8 cellular contexts compared by ENCODE assay signal in the genomic region with DNA sequence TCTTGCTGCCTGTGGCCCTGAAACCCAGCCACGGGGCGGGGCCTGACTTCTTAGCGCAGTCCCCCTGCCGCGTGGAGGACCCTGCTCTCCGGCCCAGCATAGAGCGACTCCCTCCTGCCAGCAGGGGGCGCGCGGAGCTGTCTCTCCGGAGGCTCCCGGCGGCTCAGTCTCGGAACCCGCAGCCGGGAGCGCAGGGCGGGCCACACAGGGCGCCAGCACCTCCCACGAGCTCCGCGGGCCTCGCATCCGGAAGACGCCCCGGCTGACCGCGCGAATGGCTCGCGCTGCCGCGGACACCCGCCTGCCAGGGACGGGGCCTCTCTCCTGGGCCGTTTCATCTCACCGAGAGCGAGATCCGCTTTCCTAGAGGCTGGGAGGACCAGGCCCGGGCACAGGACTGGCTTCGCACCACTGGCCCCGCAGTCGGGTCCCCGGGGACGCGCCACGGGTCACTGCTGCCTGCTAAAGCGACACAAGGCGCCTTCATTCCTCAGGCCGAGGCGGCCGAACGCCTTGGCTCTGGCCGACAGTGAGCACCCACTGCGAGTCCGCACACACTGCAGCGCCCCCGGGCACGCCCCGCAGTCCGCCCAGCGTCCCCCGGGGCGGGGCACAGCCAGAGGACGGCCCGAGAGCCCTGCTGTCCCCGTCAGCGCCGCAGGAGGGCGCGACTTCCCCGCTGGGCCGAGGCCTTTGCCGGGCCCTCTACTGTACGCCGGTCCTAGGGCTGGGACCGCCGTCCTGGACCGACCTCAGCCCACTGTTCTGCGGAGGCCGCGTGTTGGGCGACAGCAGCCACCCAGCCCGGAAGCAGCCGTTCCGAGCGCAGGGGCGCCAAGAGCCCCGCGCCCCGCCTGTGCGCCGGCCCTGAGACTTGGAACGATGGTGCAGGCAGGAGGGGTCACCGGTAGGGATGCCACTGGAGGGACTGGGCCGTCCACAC. TPM values are rescaled to one million over a fixed set of nuclear protein-coding genes. Genes with fewer than 3 reads are reported as not detected.
DNase-seq lines count a peak whose midpoint lies in the region; ATAC-seq and TF ChIP-seq lines count a peak whose summit lies in the region.

No MANE protein-coding gene starts in this region.

- DNase-seq in AG20443 (ENCODE audit: low spot score), result peak; percentile 95
- peak; percentile 83 for DNase-seq in NCI-H226
- DNase-seq in activated CD4-positive, CD25-positive, alpha-beta regulatory T cell treated with anti-CD3 and anti-CD28 coated beads, Interleukin-2, amount 50 U/mL, for 72 hours, result peak; percentile 95
- peak; percentile 97 for DNase-seq in chondrocyte (ENCODE audit: low spot score)
- peak; percentile 78 to 95 for DNase-seq in left colon
- peak; percentile 88 to 96 (median 94) for DNase-seq in stimulated activated CD4-positive, alpha-beta T cell treated with anti-CD3 and anti-CD28 coated beads, Interleukin-1b, Interleukin-23, amount 100 ng/mL, for 24 hours (ENCODE audit: low read depth in 4 of 4, low spot score in 1 of 4)

- peak overlapping the region; percentile 54 for H3K27ac Mint-ChIP-seq in chondrocyte (ENCODE audit: unreplicated experiment)

- no peaks in the 10 kb centered on the region for H3K36me3 Mint-ChIP-seq in chondrocyte (ENCODE audit: low read depth)

- ATAC-seq in GM18873 (IDR thresholded peaks at IDR 0.05; ENCODE audit: low FRiP score, unreplicated experiment) (peak; percentile 77), HG03108 (IDR thresholded peaks at IDR 0.05; ENCODE audit: unreplicated experiment) (peak; percentile 93), left colon (peak; percentile 94)

- H3K27me3 Mint-ChIP-seq in chondrocyte (ENCODE audit: low read depth), result peaks cover 14% of the 10 kb centered on the region

- intact Hi-C loops in left colon (cut with DNase I, micrococcal nuclease), result loop anchor here in 1 of 2 donors (5.0 kb wide), 1 partner anchor 75 kb away; no protein-coding TSS in a partner anchor

- peak overlapping the region; percentile 69 for H3K4me3 Mint-ChIP-seq in chondrocyte (ENCODE audit: unreplicated experiment)

- peak; percentile 80 for TF ChIP-seq CTCF in chondrocyte (IDR thresholded peaks at IDR 0.05)

- peaks cover 8% of the 10 kb centered on the region for H3K4me1 Mint-ChIP-seq in chondrocyte (ENCODE audit: low read depth)

- H3K9me3 Mint-ChIP-seq in chondrocyte (ENCODE audit: low read depth), result no peaks in the 10 kb centered on the region

RNA-seq across cellular contexts. Expression of gene ARHGEF4, which starts 39.0 kb away (rescaled TPM):
- total RNA-seq in chondrocyte (6.3 to 12.3 TPM (median 10.6 TPM) in 3 replicates), left colon (1 to 10 TPM; 1.1 to 3.0 TPM)

RNA-seq across cellular contexts. Expression of gene AMER3, which starts 42.4 kb away (rescaled TPM):
- total RNA-seq in chondrocyte, result not detected in 3 replicates
- total RNA-seq in left colon, result under 1 TPM; 0.40 to 0.42 TPM

Comparison
In these comparisons a context has a peak if more than half of its experiments do, and no peak if none do; other contexts are left out.
1. Peak in every context shown above with its lines: DNase-seq and ATAC-seq.